9 cellular contexts compared by ENCODE assay signal in the genomic region with DNA sequence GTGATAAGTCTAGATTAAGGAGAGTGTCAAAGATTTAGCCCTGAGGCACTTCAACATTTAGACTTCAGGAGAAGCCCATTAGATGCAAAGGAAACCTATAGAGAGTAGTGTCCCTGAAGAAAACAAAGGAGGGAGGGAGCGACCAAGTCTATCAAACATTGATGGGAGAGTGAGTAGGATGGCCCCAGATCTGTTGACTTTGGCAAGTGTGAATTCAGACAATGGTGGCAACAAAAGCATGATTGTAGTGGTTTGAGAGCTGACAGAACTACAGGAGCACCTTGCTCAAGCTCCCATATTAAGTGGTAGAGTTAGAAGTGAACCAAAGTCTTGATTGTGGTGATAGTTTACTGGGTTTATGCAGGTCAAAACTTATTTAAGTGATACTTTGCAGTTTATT. TPM values are rescaled to one million over a fixed set of nuclear protein-coding genes. Genes with fewer than 3 reads are reported as not detected.
DNase-seq lines count a peak whose midpoint lies in the region; ATAC-seq, FAIRE-seq and TF ChIP-seq lines count a peak whose summit lies in the region.
"Had no signal": no experiment of that assay in that cellular context is flagged by ENCODE, and none has a peak within 500 bp of the region (broad histone marks: within the 10 kb centered on the region; RNA-seq: fewer than 3 reads in every experiment).

No MANE protein-coding gene starts in this region.

- H3K4me1 Mint-ChIP-seq in naive thymus-derived CD4-positive, alpha-beta T cell = peaks cover 55 to 77% (median 61%) of the 10 kb centered on the region in 7 donors

- no peak for FAIRE-seq in bronchial epithelial cell (lab: Jason Lieb, UNC)

- WGBS in HUES64 = 79% methylated on average over 1 of the region's 1 CpG

- no peak for TF ChIP-seq CTCF in AG04450 (IDR thresholded peaks at IDR 0.05; ENCODE audit: low read depth, low read length)
- TF ChIP-seq CTCF in bronchial epithelial cell (IDR thresholded peaks at IDR 0.05; ENCODE audit: insufficient read depth, low read length, severe bottlenecking) = no peak

- H3K36me3 ChIP-seq in HUES64 (ENCODE audit: insufficient read depth, low read length) (peaks cover 24% of the 10 kb centered on the region), bronchial epithelial cell (ENCODE audit: control insufficient read depth, insufficient read depth, low read length) (no peaks in the 10 kb centered on the region)
- H3K36me3 ChIP-seq in naive thymus-derived CD4-positive, alpha-beta T cell (ENCODE audit: control insufficient read depth in 2 of 3, insufficient read depth in 3 of 3, low read length in 3 of 3) = peaks cover 0 to 5% (median 0%) of the 10 kb centered on the region in 3 experiments

- H3K27ac ChIP-seq in AG04450 (ENCODE audit: low read depth, low read length) (no peak overlapping the region), HUES64 (ENCODE audit: low read depth, low read length) (no peak overlapping the region)
- H3K27ac ChIP-seq in naive thymus-derived CD4-positive, alpha-beta T cell (ENCODE audit: low read depth, low read length) = peak overlapping the region; percentile 98

- H3K9me3 ChIP-seq in AG04450 (ENCODE audit: control insufficient read depth, insufficient read depth, low read length) (no peaks in the 10 kb centered on the region), HUES64 (ENCODE audit: insufficient read depth, low read depth, low read length) (no peaks in the 10 kb centered on the region)
- no peaks in the 10 kb centered on the region for H3K9me3 ChIP-seq in naive thymus-derived CD4-positive, alpha-beta T cell (ENCODE audit: control insufficient read depth in 2 of 3, low read length in 3 of 3)

- no peak overlapping the region for H3K9ac ChIP-seq in HUES64 (ENCODE audit: low read depth, low read length)

- H3K4me3 ChIP-seq in AG04450 (ENCODE audit: low read depth, low read length) = peak overlapping the region; percentile 73
- peak overlapping the region; percentile 92 for H3K4me3 ChIP-seq in HUES64 (ENCODE audit: low read length)
- H3K4me3 ChIP-seq in bronchial epithelial cell (ENCODE audit: low read depth, low read length) = peak overlapping the region; percentile 90
- H3K4me3 ChIP-seq in naive thymus-derived CD4-positive, alpha-beta T cell (ENCODE audit: low read length) = peak overlapping the region; percentile 94

- peaks cover 6% of the 10 kb centered on the region for H3K4me1 ChIP-seq in HUES64 (ENCODE audit: insufficient read depth, low read length)
- H3K4me1 ChIP-seq in naive thymus-derived CD4-positive, alpha-beta T cell (ENCODE audit: control insufficient read depth in 2 of 2, insufficient read depth in 2 of 2, low read length in 2 of 2) = peaks cover 33 to 38% of the 10 kb centered on the region in 2 donors

- DNase-seq in AG04450 (ENCODE audit: low read depth, low spot score) (no peak), bronchial epithelial cell (ENCODE audit: low read depth) (no peak), head of caudate nucleus (no peak), COLO829 (ENCODE audit: low spot score) (no peak), NOMO-1 (lab: John Stamatoyannopoulos, UW; ENCODE audit: unreplicated experiment in 2 of 2) (no peak), amygdala (lab: John Stamatoyannopoulos, UW) (no peak)
- no peak for DNase-seq in naive thymus-derived CD4-positive, alpha-beta T cell
- DNase-seq: NCI-H1092 treated with DMSO at 0.1 percent for 48 hours had no signal

- intact Hi-C loops in naive thymus-derived CD4-positive, alpha-beta T cell (cut with micrococcal nuclease) = loop anchor here (2.0 to 10.0 kb wide), 4 partner anchors 151 to 358 kb away; a partner anchor contains a TSS
- intact Hi-C loops in head of caudate nucleus (cut with DNase I) = loop anchor here (2.0 to 5.0 kb wide), 2 partner anchors 13 to 42 kb away; a partner anchor contains a TSS

- H3K4me3 Mint-ChIP-seq in naive thymus-derived CD4-positive, alpha-beta T cell = peak overlapping the region; percentile 94 to 100 (median 98)

- CTCF ChIA-PET in AG04450 (lab: Charles Lee) = interaction anchor here (1.7 to 2.1 kb wide), 4 partner anchors 25 to 87 kb away, joined by 5 to 8 read pairs (median 6); no protein-coding TSS in a partner anchor
- CTCF ChIA-PET in naive thymus-derived CD4-positive, alpha-beta T cell (lab: Charles Lee) = interaction anchor here (0.6 to 2.3 kb wide), 7 partner anchors 18 to 513 kb away, joined by 3 to 11 read pairs (median 4); no protein-coding TSS in a partner anchor

- POLR2A ChIA-PET in AG04450 (lab: Yijun Ruan, JAX) = interaction anchor here (1.0 to 1.8 kb wide), 3 partner anchors 13 to 42 kb away, joined by 3 to 14 read pairs (median 6); a partner anchor contains a TSS
- POLR2A ChIA-PET in naive thymus-derived CD4-positive, alpha-beta T cell (lab: Charles Lee) = interaction anchor here (0.6 to 3.7 kb wide), 26 partner anchors 9 to 250 kb away, joined by 3 to 61 read pairs (median 4); a partner anchor contains a TSS

- peak overlapping the region; percentile 96 to 100 (median 99) for H3K27ac Mint-ChIP-seq in naive thymus-derived CD4-positive, alpha-beta T cell

- peaks cover 0 to 5% (median 0%) of the 10 kb centered on the region in 11 donors for H3K9me3 Mint-ChIP-seq in naive thymus-derived CD4-positive, alpha-beta T cell

- H3K27me3 ChIP-seq in AG04450 (ENCODE audit: control insufficient read depth, insufficient read depth, low read length) = no peaks in the 10 kb centered on the region
- H3K27me3 ChIP-seq in HUES64 (ENCODE audit: insufficient read depth, low read length) = peaks cover 9% of the 10 kb centered on the region; the same call in 1 of the 2 replicates
- no peaks in the 10 kb centered on the region for H3K27me3 ChIP-seq in bronchial epithelial cell (ENCODE audit: control insufficient read depth, insufficient read depth, low read length)
- H3K27me3 ChIP-seq in naive thymus-derived CD4-positive, alpha-beta T cell (ENCODE audit: control insufficient read depth in 2 of 2, insufficient read depth in 2 of 2, low read length in 2 of 2) = no peaks in the 10 kb centered on the region

- H3K27me3 Mint-ChIP-seq in naive thymus-derived CD4-positive, alpha-beta T cell = peaks cover 0 to 4% (median 0%) of the 10 kb centered on the region in 5 donors

- no peak for ATAC-seq in naive thymus-derived CD4-positive, alpha-beta T cell

- peaks cover 0 to 11% (median 0%) of the 10 kb centered on the region in 5 donors for H3K36me3 Mint-ChIP-seq in naive thymus-derived CD4-positive, alpha-beta T cell

RNA-seq across cellular contexts. Expression of a gene that starts 1.0 kb away (rescaled TPM):
- 32.3 and 38.7 TPM in 2 replicates for polyA plus RNA-seq in AG04450 (2011; rRNA removed)
- 75.5 and 88.4 TPM in 2 replicates for polyA minus RNA-seq in AG04450 (2011; rRNA and poly(A)+ RNA removed)
- polyA plus RNA-seq in HUES64 (2013, experiment 1 of 2) = 93.5 TPM
- 89.3 TPM for polyA plus RNA-seq in HUES64 (2013, experiment 2 of 2)
- total RNA-seq in bronchial epithelial cell = 31.9 and 35.1 TPM in 2 replicates
- total RNA-seq in naive thymus-derived CD4-positive, alpha-beta T cell = 100 to 1,000 TPM in 1 of 5 experiments, 10 to 100 TPM in 4; 65.1 to 116 (median 86.6) TPM
- polyA plus RNA-seq in naive thymus-derived CD4-positive, alpha-beta T cell = 10 to 100 TPM; 25.2 to 45.5 TPM

RNA-seq across cellular contexts. Expression of a gene that starts 13.2 kb away (rescaled TPM):
- polyA plus RNA-seq in AG04450 (2011; rRNA removed) = 26.8 and 27.3 TPM in 2 replicates
- 33.7 and 37.1 TPM in 2 replicates for polyA minus RNA-seq in AG04450 (2011; rRNA and poly(A)+ RNA removed)
- 19.1 TPM for polyA plus RNA-seq in HUES64 (2013, experiment 1 of 2)
- polyA plus RNA-seq in HUES64 (2013, experiment 2 of 2) = 21.8 TPM
- 1.9 and 2.1 TPM in 2 replicates for total RNA-seq in bronchial epithelial cell
- total RNA-seq in naive thymus-derived CD4-positive, alpha-beta T cell = 10 to 100 TPM; 14.1 to 29.4 (median 23.3) TPM
- polyA plus RNA-seq in naive thymus-derived CD4-positive, alpha-beta T cell = 10 to 100 TPM; 11.1 to 14.4 TPM

RNA-seq across cellular contexts. Expression of a gene that starts 14.0 kb away (rescaled TPM):
- polyA plus RNA-seq in AG04450 (2011; rRNA removed) = 41.7 and 50.0 TPM in 2 replicates
- 54.3 and 61.5 TPM in 2 replicates for polyA minus RNA-seq in AG04450 (2011; rRNA and poly(A)+ RNA removed)
- 49.8 TPM for polyA plus RNA-seq in HUES64 (2013, experiment 1 of 2)
- 41.7 TPM for polyA plus RNA-seq in HUES64 (2013, experiment 2 of 2)
- 21.9 and 35.2 TPM in 2 replicates for total RNA-seq in bronchial epithelial cell
- total RNA-seq in naive thymus-derived CD4-positive, alpha-beta T cell = 100 to 1,000 TPM in 2 of 5 experiments, 10 to 100 TPM in 3; 56.0 to 190 (median 73.1) TPM
- polyA plus RNA-seq in naive thymus-derived CD4-positive, alpha-beta T cell = 10 to 100 TPM; 27.7 to 29.6 TPM

RNA-seq across cellular contexts. Expression of a gene that starts 46.8 kb away (rescaled TPM):
- polyA plus RNA-seq in AG04450 (2011; rRNA removed) = 32.9 and 43.2 TPM in 2 replicates
- 130 and 148 TPM in 2 replicates for polyA minus RNA-seq in AG04450 (2011; rRNA and poly(A)+ RNA removed)
- 28.6 TPM for polyA plus RNA-seq in HUES64 (2013, experiment 1 of 2)
- polyA plus RNA-seq in HUES64 (2013, experiment 2 of 2) = 32.6 TPM
- 10.5 and 18.3 TPM in 2 replicates for total RNA-seq in bronchial epithelial cell
- total RNA-seq in naive thymus-derived CD4-positive, alpha-beta T cell = 100 to 1,000 TPM; 108 to 286 (median 146) TPM
- polyA plus RNA-seq in naive thymus-derived CD4-positive, alpha-beta T cell = 10 to 100 TPM; 21.6 to 23.6 TPM

RNA-seq across cellular contexts. Expression of a gene that starts 47.4 kb away (rescaled TPM):
- 56.6 and 59.8 TPM in 2 replicates for polyA plus RNA-seq in AG04450 (2011; rRNA removed)
- 40.5 and 47.8 TPM in 2 replicates for polyA minus RNA-seq in AG04450 (2011; rRNA and poly(A)+ RNA removed)
- 51.8 TPM for polyA plus RNA-seq in HUES64 (2013, experiment 1 of 2)
- 53.8 TPM for polyA plus RNA-seq in HUES64 (2013, experiment 2 of 2)
- 62.1 and 64.0 TPM in 2 replicates for total RNA-seq in bronchial epithelial cell
- total RNA-seq in naive thymus-derived CD4-positive, alpha-beta T cell = 10 to 100 TPM; 20.4 to 51.2 (median 47.7) TPM
- polyA plus RNA-seq in naive thymus-derived CD4-positive, alpha-beta T cell = 100 to 1,000 TPM; 145 to 169 TPM
